Comparison of ENCODE assay signal across 1 cellular context in genomic region chr2:55617160-55618024, GRCh38.
TF ChIP-seq lines count a peak whose summit lies in the region.

Gene PPP4R3B (minus strand): TSS chr2:55617622. CDS start chr2:55617285, 337 bp downstream.

TF ChIP-seq in IMR-90, 13 proteins besides CTCF, POLR2A, EP300 and RAD21 (continued from another document):
- TF ChIP-seq MAFK (IDR thresholded peaks at IDR 0.05; ENCODE audit: low read depth, low read length) = no peak
